9 cellular contexts compared by ENCODE assay signal in genomic region chr18:2997846-2998599, GRCh38. TPM values are rescaled to one million over a fixed set of nuclear protein-coding genes. Genes with fewer than 3 reads are reported as not detected.
DNase-seq lines count a peak whose midpoint lies in the region; ATAC-seq and TF ChIP-seq lines count a peak whose summit lies in the region.
"Had no signal": no experiment of that assay in that cellular context is flagged by ENCODE, and none has a peak within 500 bp of the region (broad histone marks: within the 10 kb centered on the region; RNA-seq: fewer than 3 reads in every experiment).

No MANE protein-coding gene starts in this region.

- peaks cover 7% of the 10 kb centered on the region for H3K4me1 ChIP-seq in HEK293 (ENCODE audit: control insufficient read depth, insufficient read depth, low read length)
- H3K4me1 ChIP-seq in left ventricle myocardium inferior = peaks cover 46% of the 10 kb centered on the region
- H3K4me1 ChIP-seq in skeletal muscle satellite cell (ENCODE audit: control insufficient read depth, insufficient read depth, low read length) = peaks cover 21% of the 10 kb centered on the region

- no peaks in the 10 kb centered on the region for H3K27me3 ChIP-seq in left ventricle myocardium inferior (ENCODE audit: low read depth)
- no peaks in the 10 kb centered on the region for H3K27me3 ChIP-seq in skeletal muscle satellite cell (ENCODE audit: control insufficient read depth, insufficient read depth, low read length)

- H3K9me3 ChIP-seq in HEK293 (ENCODE audit: control insufficient read depth, insufficient read depth, low read depth, low read length) = no peaks in the 10 kb centered on the region
- peaks cover 3% of the 10 kb centered on the region for H3K9me3 ChIP-seq in left ventricle myocardium inferior (replicated peaks)
- no peaks in the 10 kb centered on the region for H3K9me3 ChIP-seq in skeletal muscle satellite cell (replicated peaks; ENCODE audit: low read length)

- intact Hi-C loops in activated T-helper 2 cell treated with anti-CD3 and anti-CD28 coated beads, Interferon-gamma antibody, Interleukin-2, Interleukin-4, amounts not matched to agents 10 μg/mL and 5 μg/mL and 100 μg/mL, durations not matched to agents 14 hours and 24 hours and 36 hours (cut with micrococcal nuclease) = loop anchor here (10.0 kb wide), 1 partner anchor 423 kb away; the partner anchor contains the start of genes METTL4 and NDC80
- intact Hi-C loops in left ventricle myocardium inferior (cut with micrococcal nuclease) = no loop called here

- H3K27ac Mint-ChIP-seq in activated T-helper 2 cell treated with anti-CD3 and anti-CD28 coated beads, Interferon-gamma antibody, Interleukin-2, Interleukin-4, amounts not matched to agents 10 μg/mL and 5 μg/mL and 100 μg/mL, durations not matched to agents 14 hours and 24 hours and 36 hours = peak overlapping the region; percentile 85

- peak overlapping the region; percentile 44 for H3K4me3 Mint-ChIP-seq in activated T-helper 2 cell treated with anti-CD3 and anti-CD28 coated beads, Interferon-gamma antibody, Interleukin-2, Interleukin-4, amounts not matched to agents 10 μg/mL and 5 μg/mL and 100 μg/mL, durations not matched to agents 14 hours and 24 hours and 36 hours (ENCODE audit: low read depth)

- no peaks in the 10 kb centered on the region for H3K27me3 Mint-ChIP-seq in activated T-helper 2 cell treated with anti-CD3 and anti-CD28 coated beads, Interferon-gamma antibody, Interleukin-2, Interleukin-4, amounts not matched to agents 10 μg/mL and 5 μg/mL and 100 μg/mL, durations not matched to agents 14 hours and 24 hours and 36 hours (ENCODE audit: low read depth)

- no peak overlapping the region for H3K4me3 ChIP-seq in HEK293 (ENCODE audit: low read depth, low read length)
- no peak overlapping the region for H3K4me3 ChIP-seq in left ventricle myocardium inferior
- no peak overlapping the region for H3K4me3 ChIP-seq in skeletal muscle satellite cell (ENCODE audit: low read length)

- peaks cover 69% of the 10 kb centered on the region for H3K4me1 Mint-ChIP-seq in activated T-helper 2 cell treated with anti-CD3 and anti-CD28 coated beads, Interferon-gamma antibody, Interleukin-2, Interleukin-4, amounts not matched to agents 10 μg/mL and 5 μg/mL and 100 μg/mL, durations not matched to agents 14 hours and 24 hours and 36 hours (ENCODE audit: low read depth)

- POLR2A ChIA-PET in HEK293 (lab: Yijun Ruan, JAX) = no interaction called here

- peaks cover 48% of the 10 kb centered on the region for H3K36me3 Mint-ChIP-seq in activated T-helper 2 cell treated with anti-CD3 and anti-CD28 coated beads, Interferon-gamma antibody, Interleukin-2, Interleukin-4, amounts not matched to agents 10 μg/mL and 5 μg/mL and 100 μg/mL, durations not matched to agents 14 hours and 24 hours and 36 hours (ENCODE audit: low read depth)

- no peak for DNase-seq in activated T-helper 2 cell treated with anti-CD3 and anti-CD28 coated beads, Interferon-gamma antibody, Interleukin-2, Interleukin-4, amounts not matched to agents 10 μg/mL and 5 μg/mL and 100 μg/mL, durations not matched to agents 14 hours and 24 hours and 36 hours (ENCODE audit: low spot score)
- no peak for DNase-seq in left ventricle myocardium inferior
- no peak for DNase-seq in glomerular visceral epithelial cell (ENCODE audit: extremely low spot score)
- DNase-seq: left colon had no signal

- no peak overlapping the region for H3K9ac ChIP-seq in skeletal muscle satellite cell (ENCODE audit: low read depth, low read length)

- H3K27ac ChIP-seq in HEK293 (ENCODE audit: extremely low read depth, low read depth, low read length) = no peak overlapping the region
- peak overlapping the region; percentile 78 for H3K27ac ChIP-seq in left ventricle myocardium inferior (replicated peaks)

- H3K9me3 Mint-ChIP-seq in activated T-helper 2 cell treated with anti-CD3 and anti-CD28 coated beads, Interferon-gamma antibody, Interleukin-2, Interleukin-4, amounts not matched to agents 10 μg/mL and 5 μg/mL and 100 μg/mL, durations not matched to agents 14 hours and 24 hours and 36 hours = peaks cover 8% of the 10 kb centered on the region

- TF ChIP-seq CTCF in HEK293 (tag by site-specific recombination; IDR thresholded peaks at IDR 0.05) (no peak), left ventricle myocardium inferior (IDR thresholded peaks at IDR 0.05; ENCODE audit: borderline replicate concordance) (no peak)

- peak overlapping the region; percentile 15 for H3K4me2 ChIP-seq in skeletal muscle satellite cell (ENCODE audit: low read length)

- CTCF ChIA-PET in HEK293 (lab: Yijun Ruan, JAX) = interaction anchor here (0.5 to 1.3 kb wide), 4 partner anchors 13 to 402 kb away, joined by 3 to 4 read pairs (median 4); no protein-coding TSS in a partner anchor

- H3K36me3 ChIP-seq in HEK293 (ENCODE audit: control insufficient read depth in 2 of 2, insufficient read depth in 1 of 2, low read length in 2 of 2) (no peaks in the 10 kb centered on the region), left ventricle myocardium inferior (no peaks in the 10 kb centered on the region), skeletal muscle satellite cell (ENCODE audit: insufficient read depth, low read length) (peaks cover 10% of the 10 kb centered on the region)

- no peak for ATAC-seq in HG02678 (IDR thresholded peaks at IDR 0.05; ENCODE audit: unreplicated experiment)
- ATAC-seq in GM21390 (IDR thresholded peaks at IDR 0.05; ENCODE audit: unreplicated experiment) = no peak
- ATAC-seq in HG03378 (IDR thresholded peaks at IDR 0.05; ENCODE audit: unreplicated experiment) = no peak
- ATAC-seq: left colon had no signal

TF ChIP-seq in HEK293, 187 proteins besides CTCF, POLR2A, EP300 and RAD21:
- no peak for TF ChIP-seq ZNF549 (tag by site-specific recombination; IDR thresholded peaks at IDR 0.05)
- no peak for TF ChIP-seq ZNF776 (tag by site-specific recombination; IDR thresholded peaks at IDR 0.05; ENCODE audit: borderline replicate concordance)
- TF ChIP-seq PRDM10 (tag by site-specific recombination; IDR thresholded peaks at IDR 0.05) = 0 out of 2 replicates have a peak, but pooled peaks have one; percentile 11

RNA-seq across cellular contexts. Expression of gene LPIN2, which starts 14.9 kb away (rescaled TPM):
- total RNA-seq in activated T-helper 2 cell treated with anti-CD3 and anti-CD28 coated beads, Interferon-gamma antibody, Interleukin-2, Interleukin-4, amounts not matched to agents 10 μg/mL and 5 μg/mL and 100 μg/mL, durations not matched to agents 14 hours and 24 hours and 36 hours = 87.9 and 95.9 TPM in 2 replicates
- total RNA-seq in left ventricle myocardium inferior = 8.2 TPM
- 15.0 and 19.9 TPM in 2 replicates for total RNA-seq in skeletal muscle satellite cell (2012; rRNA removed)
